Comparison of ENCODE assay signal across 22 cellular contexts in genomic region chr22:29016067-29016938, GRCh38. TPM values are rescaled to one million over a fixed set of nuclear protein-coding genes. Genes with fewer than 3 reads are reported as not detected.
DNase-seq lines count a peak whose midpoint lies in the region; ATAC-seq and TF ChIP-seq lines count a peak whose summit lies in the region.
"Had no signal": no experiment of that assay in that cellular context is flagged by ENCODE, and none has a peak within 500 bp of the region (broad histone marks: within the 10 kb centered on the region; RNA-seq: fewer than 3 reads in every experiment).

No MANE protein-coding gene starts in this region.

- 31 to 57% (median 51%) methylated on average over 3 of the region's 3 CpGs for WGBS in stomach, 5 donors

- no peak overlapping the region for H3K4me3 Mint-ChIP-seq in activated naive CD8-positive, alpha-beta T cell treated with anti-CD3 and anti-CD28 coated beads, Interleukin-2, amount 50 U/mL, for 24 hours

- TF ChIP-seq EP300 in stomach (IDR thresholded peaks at IDR 0.05) = no peak

- no peak overlapping the region for H3K27ac Mint-ChIP-seq in activated naive CD8-positive, alpha-beta T cell treated with anti-CD3 and anti-CD28 coated beads, Interleukin-2, amount 50 U/mL, for 24 hours

- H3K27me3 Mint-ChIP-seq in activated naive CD8-positive, alpha-beta T cell treated with anti-CD3 and anti-CD28 coated beads, Interleukin-2, amount 50 U/mL, for 24 hours = peaks cover 12% of the 10 kb centered on the region

- H3K4me1 ChIP-seq in HEK293 (ENCODE audit: control insufficient read depth, insufficient read depth, low read length) (no peaks in the 10 kb centered on the region), stomach (peaks cover 13 to 53% (median 20%) of the 10 kb centered on the region in 4 donors)

- H3K9me3 ChIP-seq in HEK293 (ENCODE audit: control insufficient read depth, insufficient read depth, low read depth, low read length) = no peaks in the 10 kb centered on the region
- no peaks in the 10 kb centered on the region for H3K9me3 ChIP-seq in stomach
- H3K9me3 ChIP-seq: adrenal gland had no signal

- no peak for TF ChIP-seq POLR2A in stomach (IDR thresholded peaks at IDR 0.05)

- no peak overlapping the region for H3K4me3 ChIP-seq in HEK293 (ENCODE audit: low read depth, low read length)
- no peak overlapping the region for H3K4me3 ChIP-seq in stomach
- H3K4me3 ChIP-seq: adrenal gland, skin epidermis had no signal

- H3K9me3 Mint-ChIP-seq in activated naive CD8-positive, alpha-beta T cell treated with anti-CD3 and anti-CD28 coated beads, Interleukin-2, amount 50 U/mL, for 24 hours = peaks cover 7% of the 10 kb centered on the region

- TF ChIP-seq CTCF in HEK293 (tag by site-specific recombination; IDR thresholded peaks at IDR 0.05) (no peak), stomach (IDR thresholded peaks at IDR 0.05) (no peak)

- H3K27me3 ChIP-seq in stomach = no peaks in the 10 kb centered on the region
- H3K27me3 ChIP-seq: adrenal gland had no signal

- CTCF ChIA-PET in HEK293 (lab: Yijun Ruan, JAX) = interaction anchor here (0.6 to 0.7 kb wide), 2 partner anchors 136 to 799 kb away, joined by 3 to 4 read pairs; no protein-coding TSS in a partner anchor

- H3K4me1 Mint-ChIP-seq in activated naive CD8-positive, alpha-beta T cell treated with anti-CD3 and anti-CD28 coated beads, Interleukin-2, amount 50 U/mL, for 24 hours = peaks cover 13% of the 10 kb centered on the region

- H3K36me3 ChIP-seq in HEK293 (ENCODE audit: control insufficient read depth in 2 of 2, insufficient read depth in 1 of 2, low read length in 2 of 2) (no peaks in the 10 kb centered on the region), stomach (no peaks in the 10 kb centered on the region)
- H3K36me3 ChIP-seq: adrenal gland had no signal

- intact Hi-C loops in stomach (cut with DNase I; ENCODE audit: low total_unique reads) = no loop called here

- DNase-seq in activated naive CD8-positive, alpha-beta T cell treated with anti-CD3 and anti-CD28 coated beads, Interleukin-2, amount 50 U/mL, for 24 hours = peak; percentile 4
- DNase-seq in left lobe of liver (ENCODE audit: low spot score) (peak; percentile 65), stomach (no peak), epidermal melanocyte (ENCODE audit: insufficient read length, low spot score) (no peak), globus pallidus (ENCODE audit: low spot score) (no peak), GF-D8 (lab: John Stamatoyannopoulos, UW) (no peak)
- DNase-seq: activated CD8-positive, alpha-beta memory T cell treated with anti-CD3 and anti-CD28 coated beads for 24 hours; adrenal gland; cerebellar nuclear complex; DMS153; hypothalamus; kidney glomerular epithelial cell; NCI-H187 treated with DMSO at 0.1 percent for 48 hours; NCI-H446 treated with DMSO at 0.1 percent for 48 hours; Right ventricle myocardium superior; stimulated activated CD4-positive, alpha-beta T cell treated with anti-CD3 and anti-CD28 coated beads, Interleukin-4, amount 100 ng/mL, for 4 hours; T-helper 1 cell had no signal

- peaks cover 2% of the 10 kb centered on the region for H3K36me3 Mint-ChIP-seq in activated naive CD8-positive, alpha-beta T cell treated with anti-CD3 and anti-CD28 coated beads, Interleukin-2, amount 50 U/mL, for 24 hours (ENCODE audit: low read depth)

- ATAC-seq in activated naive CD8-positive, alpha-beta T cell treated with anti-CD3 and anti-CD28 coated beads, Interleukin-2, amount 50 U/mL, for 24 hours = peak; percentile 40
- ATAC-seq in left lobe of liver = peak; percentile 76
- ATAC-seq: HCT116 had no signal

- POLR2A ChIA-PET in HEK293 (lab: Yijun Ruan, JAX) = interaction anchor here (0.6 kb wide), 1 partner anchor 133 kb away, joined by 4 read pairs; no protein-coding TSS in a partner anchor

- no peak overlapping the region for H3K27ac ChIP-seq in HEK293 (ENCODE audit: extremely low read depth, low read depth, low read length)
- peak overlapping the region in 4 of 5 donors; percentile 16 to 63 (median 29) for H3K27ac ChIP-seq in stomach
- H3K27ac ChIP-seq: adrenal gland, skin epidermis had no signal

TF ChIP-seq in HEK293, 187 proteins besides CTCF, POLR2A, EP300 and RAD21:
- TF ChIP-seq ZNF155 (tag by site-specific recombination; IDR thresholded peaks at IDR 0.05) (no peak), ZNF621 (tag by site-specific recombination; IDR thresholded peaks at IDR 0.05) (no peak), ZBTB21 (tag by site-specific recombination; IDR thresholded peaks at IDR 0.05) (no peak), ZBTB49 (tag by site-specific recombination; IDR thresholded peaks at IDR 0.05; ENCODE audit: low read depth) (no peak), ZNF514 (tag by site-specific recombination; IDR thresholded peaks at IDR 0.05) (no peak), ZNF157 (tag by site-specific recombination; IDR thresholded peaks at IDR 0.05) (no peak), PRDM1 (tag by site-specific recombination; IDR thresholded peaks at IDR 0.05) (0 out of 2 replicates have a peak, but pooled peaks have one; percentile 5), ZNF626 (tag by site-specific recombination; IDR thresholded peaks at IDR 0.05) (no peak), ZNF362 (tag by site-specific recombination; IDR thresholded peaks at IDR 0.05) (no peak), ZNF830 (tag by site-specific recombination; IDR thresholded peaks at IDR 0.05; ENCODE audit: low read depth) (no peak), OVOL3 (tag by site-specific recombination; IDR thresholded peaks at IDR 0.05) (no peak), ZNF707 (tag by site-specific recombination; IDR thresholded peaks at IDR 0.05) (no peak), ZNF843 (tag by site-specific recombination; IDR thresholded peaks at IDR 0.05) (no peak), SCRT2 (tag by site-specific recombination; IDR thresholded peaks at IDR 0.05) (peak; percentile 43), ZNF600 (tag by site-specific recombination; IDR thresholded peaks at IDR 0.05) (no peak), WT1 (tag by site-specific recombination; IDR thresholded peaks at IDR 0.05) (no peak)

RNA-seq across cellular contexts. Expression of gene C22orf31, which starts 45.3 kb away (rescaled TPM):
- total RNA-seq in left lobe of liver (not detected), stomach (under 1 TPM in 1 of 5 donors, not detected in 4; 0.55 TPM)
- not detected for polyA plus RNA-seq in stomach
- total RNA-seq: myocyte, Right ventricle myocardium superior had no signal
- polyA plus RNA-seq: BJ had no signal

RNA-seq across cellular contexts. Expression of gene KREMEN1, which starts 56.5 kb away (rescaled TPM):
- 4.9 TPM for total RNA-seq in left lobe of liver
- total RNA-seq in stomach = 10 to 100 TPM in 4 of 5 donors, 1 to 10 TPM in 1; 5.4 to 34.5 (median 13.8) TPM
- polyA plus RNA-seq in stomach = 1 to 10 TPM; 5.8 to 10.0 (median 8.1) TPM

Comparison
In these comparisons a context has a peak if more than half of its experiments do, and no peak if none do; other contexts are left out.
1. DNase-seq: peak in activated naive CD8-positive, alpha-beta T cell treated with anti-CD3 and anti-CD28 coated beads, Interleukin-2, amount 50 U/mL, for 24 hours (single experiment) and left lobe of liver (single experiment); none in stomach (single experiment), epidermal melanocyte (single experiment), globus pallidus (single experiment) and GF-D8 (single experiment).